Comparison of ENCODE assay signal across 17 cellular contexts in genomic region chr11:1618231-1618630, GRCh38. TPM values are rescaled to one million over a fixed set of nuclear protein-coding genes. Genes with fewer than 3 reads are reported as not detected.
DNase-seq lines count a peak whose midpoint lies in the region; ATAC-seq and TF ChIP-seq lines count a peak whose summit lies in the region.
"Had no signal": no experiment of that assay in that cellular context is flagged by ENCODE, and none has a peak within 500 bp of the region (broad histone marks: within the 10 kb centered on the region; RNA-seq: fewer than 3 reads in every experiment).

No MANE protein-coding gene starts in this region.

- peaks cover 6% of the 10 kb centered on the region for H3K4me1 Mint-ChIP-seq in nephron progenitor cell
- H3K4me1 Mint-ChIP-seq: GM23338 had no signal

- H3K27ac ChIP-seq in right cardiac atrium (ENCODE audit: low read length) (no peak overlapping the region), tibial artery (no peak overlapping the region)
- H3K27ac ChIP-seq: C4-2B, HL-60 had no signal

- DNase-seq in AG10803 (ENCODE audit: low read depth) (peak; percentile 52), adipocyte (ENCODE audit: low read depth) (peak; percentile 44), fibroblast of peridontal ligament (ENCODE audit: extremely low read depth) (peak; percentile 54), nephron progenitor cell (no peak), COLO668 (lab: John Stamatoyannopoulos, UW; ENCODE audit: unreplicated experiment) (no peak), NCI-H1436 (lab: John Stamatoyannopoulos, UW) (no peak), right cardiac atrium (no peak), tibial artery (no peak)
- DNase-seq: 8988T; ACHN; BE2C; Caco-2; CD4-positive, alpha-beta memory T cell; H7 had no signal

- TF ChIP-seq CTCF in AG10803 (conservative IDR thresholded peaks at IDR 0.05; ENCODE audit: low read length) = no peak
- no peak for TF ChIP-seq CTCF in nephron progenitor cell (IDR thresholded peaks at IDR 0.05)
- TF ChIP-seq CTCF in tibial artery (IDR thresholded peaks at IDR 0.05) = no peak

- intact Hi-C loops in right cardiac atrium (cut with DNase I) = no loop called here
- intact Hi-C loops in tibial artery (cut with DNase I; ENCODE audit: low total_unique reads) = no loop called here

- no peak overlapping the region for H3K4me3 Mint-ChIP-seq in nephron progenitor cell
- H3K4me3 Mint-ChIP-seq: GM23338 had no signal

- H3K27me3 ChIP-seq in adipocyte (replicated peaks; ENCODE audit: control insufficient read depth, insufficient read depth, low read length) (peaks cover 62% of the 10 kb centered on the region), right cardiac atrium (ENCODE audit: control insufficient read depth, insufficient read depth) (peaks cover 2% of the 10 kb centered on the region), tibial artery (peaks cover 0 to 29% of the 10 kb centered on the region in 2 donors)
- H3K27me3 ChIP-seq: BE2C had no signal

- peaks cover 38% of the 10 kb centered on the region for H3K27me3 Mint-ChIP-seq in nephron progenitor cell (ENCODE audit: low read depth, poor library complexity)

- H3K9me3 ChIP-seq in adipocyte (ENCODE audit: control insufficient read depth, low read length) = peaks cover 7% of the 10 kb centered on the region
- no peaks in the 10 kb centered on the region for H3K9me3 ChIP-seq in right cardiac atrium (ENCODE audit: control insufficient read depth, low read length)
- H3K9me3 ChIP-seq in tibial artery = no peaks in the 10 kb centered on the region
- H3K9me3 ChIP-seq: BE2C, Caco-2 had no signal

- peak overlapping the region; percentile 18 for H3K27ac Mint-ChIP-seq in nephron progenitor cell
- H3K27ac Mint-ChIP-seq: GM23338 had no signal

- no peak overlapping the region for H3K9ac ChIP-seq in adipocyte (ENCODE audit: low read length)

- no peak overlapping the region for H3K4me3 ChIP-seq in AG10803 (ENCODE audit: low read length)
- H3K4me3 ChIP-seq in adipocyte (ENCODE audit: low read length) = no peak overlapping the region
- no peak overlapping the region for H3K4me3 ChIP-seq in right cardiac atrium (ENCODE audit: low read length)
- no peak overlapping the region for H3K4me3 ChIP-seq in tibial artery
- H3K4me3 ChIP-seq: GM23338 had no signal

- no peaks in the 10 kb centered on the region for H3K36me3 Mint-ChIP-seq in nephron progenitor cell (ENCODE audit: low read depth)
- H3K36me3 Mint-ChIP-seq: CD4-positive, alpha-beta memory T cell had no signal

- 86% methylated on average over 10 of the region's 10 CpGs for WGBS in right cardiac atrium

- H3K4me1 ChIP-seq in adipocyte (ENCODE audit: control insufficient read depth, insufficient read depth, low read length) = no peaks in the 10 kb centered on the region
- H3K4me1 ChIP-seq in right cardiac atrium (ENCODE audit: control insufficient read depth, insufficient read depth, low read length) = no peaks in the 10 kb centered on the region
- H3K4me1 ChIP-seq in tibial artery = no peaks in the 10 kb centered on the region
- H3K4me1 ChIP-seq: BE2C, Caco-2 had no signal

- no peaks in the 10 kb centered on the region for H3K36me3 ChIP-seq in adipocyte (ENCODE audit: control insufficient read depth, insufficient read depth, low read length, severe bottlenecking)
- no peaks in the 10 kb centered on the region for H3K36me3 ChIP-seq in tibial artery
- H3K36me3 ChIP-seq: BE2C had no signal

- ATAC-seq in right cardiac atrium = no peak
- ATAC-seq: GM23338 had no signal

- H3K9me3 Mint-ChIP-seq in nephron progenitor cell = peaks cover 20% of the 10 kb centered on the region
- H3K9me3 Mint-ChIP-seq: CD4-positive, alpha-beta memory T cell had no signal

RNA-seq across cellular contexts. Expression of gene KRTAP5-4, which starts 3.7 kb away (rescaled TPM):
- not detected for total RNA-seq in right cardiac atrium
- not detected for polyA plus RNA-seq in right cardiac atrium
- total RNA-seq: Caco-2; CD4-positive, alpha-beta memory T cell; GM23338; H7 had no signal
- polyA plus RNA-seq: CD4-positive, alpha-beta memory T cell; GM23338 had no signal

RNA-seq across cellular contexts. Expression of gene KRTAP5-3, which starts 10.0 kb away (rescaled TPM):
- not detected for total RNA-seq in right cardiac atrium
- polyA plus RNA-seq in right cardiac atrium = not detected
- total RNA-seq: Caco-2; CD4-positive, alpha-beta memory T cell; GM23338; H7 had no signal
- polyA plus RNA-seq: CD4-positive, alpha-beta memory T cell; GM23338 had no signal

RNA-seq across cellular contexts. Expression of gene KRTAP5-5, which starts 11.3 kb away (rescaled TPM):
- total RNA-seq in right cardiac atrium = not detected
- not detected for polyA plus RNA-seq in right cardiac atrium
- total RNA-seq: Caco-2; CD4-positive, alpha-beta memory T cell; GM23338; H7 had no signal
- polyA plus RNA-seq: CD4-positive, alpha-beta memory T cell; GM23338 had no signal

RNA-seq across cellular contexts. Expression of gene KRTAP5-2, which starts 20.1 kb away (rescaled TPM):
- not detected for total RNA-seq in right cardiac atrium
- polyA plus RNA-seq in right cardiac atrium = not detected
- total RNA-seq: Caco-2; CD4-positive, alpha-beta memory T cell; GM23338; H7 had no signal
- polyA plus RNA-seq: CD4-positive, alpha-beta memory T cell; GM23338 had no signal

RNA-seq across cellular contexts. Expression of gene KRTAP5-1, which starts 33.1 kb away (rescaled TPM):
- not detected for total RNA-seq in right cardiac atrium
- polyA plus RNA-seq in right cardiac atrium = not detected
- total RNA-seq: Caco-2; CD4-positive, alpha-beta memory T cell; GM23338; H7 had no signal
- polyA plus RNA-seq: GM23338 had no signal

Comparison
In these comparisons a context has a peak if more than half of its experiments do, and no peak if none do; other contexts are left out.
1. DNase-seq: peak in AG10803 (single experiment), adipocyte (single experiment) and fibroblast of peridontal ligament (single experiment); none in nephron progenitor cell (single experiment), COLO668 (single experiment), NCI-H1436 (single experiment), right cardiac atrium (0 of 3) and tibial artery (0 of 2).